Comparison of ENCODE assay signal across 8 cellular contexts in the genomic region with DNA sequence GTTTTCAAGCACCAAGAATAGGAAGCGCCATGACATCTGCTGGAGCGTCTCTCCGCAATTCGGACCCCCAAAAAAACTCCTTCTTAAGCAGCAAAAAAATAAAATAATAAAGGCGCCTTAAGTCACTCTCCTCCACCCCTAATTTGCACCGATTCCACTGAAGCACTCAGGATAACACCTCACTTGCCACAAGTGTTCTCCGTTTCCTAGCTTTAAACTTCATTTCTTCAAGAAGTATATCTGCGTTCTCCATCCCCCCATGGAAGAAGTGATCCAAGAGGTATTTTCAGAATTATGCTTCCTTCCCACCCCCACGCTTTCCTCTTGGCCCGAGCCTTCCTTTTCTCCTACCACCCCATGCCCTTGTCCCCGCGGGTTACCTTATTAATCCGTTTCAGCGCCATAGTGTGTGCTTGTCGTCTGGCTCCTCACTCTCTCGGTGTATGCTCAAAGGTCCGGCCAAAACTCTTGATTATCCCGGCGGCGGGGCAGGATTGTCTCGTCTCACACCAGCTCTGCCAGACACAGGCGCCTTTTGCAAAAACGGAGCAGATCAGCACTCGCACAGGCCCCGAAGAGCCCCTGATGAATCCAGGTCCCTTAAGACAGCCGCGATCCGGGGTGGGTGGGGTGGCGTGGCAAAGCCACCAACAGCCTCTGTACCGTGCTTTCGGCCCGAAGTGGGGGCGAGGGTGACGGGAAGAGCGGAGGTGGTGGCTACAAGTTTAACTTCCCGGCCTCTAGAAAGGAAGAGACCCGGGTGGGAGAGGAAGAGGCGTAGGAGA. TPM values are rescaled to one million over a fixed set of nuclear protein-coding genes. Genes with fewer than 3 reads are reported as not detected.
DNase-seq lines count a peak whose midpoint lies in the region; ATAC-seq and TF ChIP-seq lines count a peak whose summit lies in the region.

No MANE protein-coding gene starts in this region.

- H3K36me3 ChIP-seq in HUES6 (ENCODE audit: control insufficient read depth, insufficient read depth, low read length) = peaks cover 40% of the 10 kb centered on the region
- peaks cover 0 to 7% of the 10 kb centered on the region in 2 donors for H3K36me3 ChIP-seq in duodenal mucosa (ENCODE audit: control insufficient read depth in 1 of 2, insufficient read depth in 2 of 2, low read length in 2 of 2)

- no peak for ATAC-seq in omental fat pad (ENCODE audit: low FRiP score)

- H3K4me1 ChIP-seq in HUES6 (ENCODE audit: control insufficient read depth, insufficient read depth, low read length) (peaks cover 39% of the 10 kb centered on the region), duodenal mucosa (ENCODE audit: control insufficient read depth in 1 of 2, insufficient read depth in 2 of 2, low read length in 2 of 2) (peaks cover 36 to 40% of the 10 kb centered on the region in 2 donors)

- no peak for TF ChIP-seq CTCF in omental fat pad (IDR thresholded peaks at IDR 0.05)

- peak overlapping the region; percentile 99 for H3K27ac ChIP-seq in HUES6 (ENCODE audit: low read depth, low read length)
- peak overlapping the region; percentile 100 for H3K27ac ChIP-seq in duodenal mucosa (ENCODE audit: low read depth, low read length)

- DNase-seq in CD1c-positive myeloid dendritic cell (ENCODE audit: extremely low spot score) = peak; percentile 46
- DNase-seq in omental fat pad (ENCODE audit: low spot score) = peak; percentile 32
- no peak for DNase-seq in NCI-H146 (lab: John Stamatoyannopoulos, UW)
- DNase-seq in NCI-H1436 treated with DMSO at 0.1 percent for 48 hours (lab: John Stamatoyannopoulos, UW) = no peak
- DNase-seq in NCI-H2171 treated with DMSO at 0.1 percent for 48 hours (lab: John Stamatoyannopoulos, UW) = no peak
- no peak for DNase-seq in pons (ENCODE audit: low spot score)

- no peaks in the 10 kb centered on the region for H3K27me3 ChIP-seq in HUES6 (ENCODE audit: control insufficient read depth, insufficient read depth, low read length)
- H3K27me3 ChIP-seq in duodenal mucosa (ENCODE audit: control insufficient read depth in 1 of 2, insufficient read depth in 2 of 2, low read length in 2 of 2) = no peaks in the 10 kb centered on the region

- H3K4me3 ChIP-seq in HUES6 (ENCODE audit: low read depth, low read length) = peak overlapping the region; percentile 97
- peak overlapping the region; percentile 76 to 95 for H3K4me3 ChIP-seq in duodenal mucosa (ENCODE audit: low read depth in 1 of 2, low read length in 2 of 2)

- H3K9me3 ChIP-seq in HUES6 (ENCODE audit: control insufficient read depth, insufficient read depth, low read depth, low read length) (no peaks in the 10 kb centered on the region), duodenal mucosa (ENCODE audit: control insufficient read depth in 1 of 2, low read length in 2 of 2) (no peaks in the 10 kb centered on the region)

- H3K9ac ChIP-seq in HUES6 (ENCODE audit: low read length) (peak overlapping the region; percentile 100), duodenal mucosa (ENCODE audit: low read depth in 1 of 2, low read length in 2 of 2) (peak overlapping the region; percentile 99)

RNA-seq across cellular contexts. Expression of a gene that starts 1.1 kb away (rescaled TPM):
- 100 to 1,000 TPM; 349 to 519 (median 452) TPM for total RNA-seq in omental fat pad

RNA-seq across cellular contexts. Expression of a gene that starts 42.5 kb away (rescaled TPM):
- 10 to 100 TPM in 3 of 4 donors, 1 to 10 TPM in 1; 7.4 to 18.9 (median 14.1) TPM for total RNA-seq in omental fat pad

Comparison
In these comparisons a context has a peak if more than half of its experiments do, and no peak if none do; other contexts are left out.
1. DNase-seq: peak in CD1c-positive myeloid dendritic cell (single experiment) and omental fat pad (single experiment); none in NCI-H146 (single experiment), NCI-H1436 treated with DMSO at 0.1 percent for 48 hours (single experiment), NCI-H2171 treated with DMSO at 0.1 percent for 48 hours (single experiment) and pons (single experiment).